In genomic region chr7:47488969-47489342, GRCh38 we compare ENCODE assay signal across 19 cellular contexts.
DNase-seq lines count a peak whose midpoint lies in the region; ATAC-seq, FAIRE-seq and TF ChIP-seq lines count a peak whose summit lies in the region.
"Had no signal": no experiment of that assay in that cellular context is flagged by ENCODE, and none has a peak within 500 bp of the region (broad histone marks: within the 10 kb centered on the region; RNA-seq: fewer than 3 reads in every experiment).

No MANE protein-coding gene starts in this region.

- peaks cover 4% of the 10 kb centered on the region; the same call in 1 of the 2 replicates for H3K36me3 ChIP-seq in Caco-2 (ENCODE audit: control insufficient read depth, insufficient read depth, low read length)
- no peaks in the 10 kb centered on the region for H3K36me3 ChIP-seq in WERI-Rb-1
- no peaks in the 10 kb centered on the region for H3K36me3 ChIP-seq in pancreas
- no peaks in the 10 kb centered on the region for H3K36me3 ChIP-seq in prostate gland
- H3K36me3 ChIP-seq in naive thymus-derived CD4-positive, alpha-beta T cell (ENCODE audit: control insufficient read depth in 2 of 3, insufficient read depth in 3 of 3, low read length in 3 of 3), result no peaks in the 10 kb centered on the region
- H3K36me3 ChIP-seq in esophagus muscularis mucosa, result no peaks in the 10 kb centered on the region

- no peaks in the 10 kb centered on the region for H3K9me3 Mint-ChIP-seq in Caco-2 (ENCODE audit: unreplicated experiment)
- H3K9me3 Mint-ChIP-seq in naive thymus-derived CD4-positive, alpha-beta T cell, result no peaks in the 10 kb centered on the region
- H3K9me3 Mint-ChIP-seq: CD8-positive, alpha-beta T cell; HFFc6 had no signal

- H3K4me3 Mint-ChIP-seq in Caco-2 (ENCODE audit: unreplicated experiment), result no peak overlapping the region
- H3K4me3 Mint-ChIP-seq in naive thymus-derived CD4-positive, alpha-beta T cell, result no peak overlapping the region
- H3K4me3 Mint-ChIP-seq: CD8-positive, alpha-beta T cell; HFFc6 had no signal

- H3K27me3 Mint-ChIP-seq in Caco-2 (ENCODE audit: insufficient read depth, unreplicated experiment), result no peaks in the 10 kb centered on the region
- peaks cover 0 to 10% (median 0%) of the 10 kb centered on the region in 5 donors for H3K27me3 Mint-ChIP-seq in naive thymus-derived CD4-positive, alpha-beta T cell

- intact Hi-C loops in Caco-2 (cut with micrococcal nuclease; ENCODE audit: unreplicated experiment) (no loop called here), right cardiac atrium (cut with DNase I) (no loop called here), pancreas (cut with DNase I) (no loop called here), prostate gland (cut with DNase I) (no loop called here), esophagus muscularis mucosa (cut with DNase I) (no loop called here)
- intact Hi-C loops in naive thymus-derived CD4-positive, alpha-beta T cell (cut with micrococcal nuclease), result no loop called here

- POLR2A ChIA-PET in Caco-2 (lab: Charles Lee), result no interaction called here
- POLR2A ChIA-PET in naive thymus-derived CD4-positive, alpha-beta T cell (lab: Charles Lee), result no interaction called here

- no peak for DNase-seq in Caco-2
- DNase-seq in WERI-Rb-1, result peak; percentile 41
- DNase-seq in right cardiac atrium, result peak in 1 of 3 donors; percentile 9
- no peak for DNase-seq in pancreas
- no peak for DNase-seq in DMS 273 (lab: John Stamatoyannopoulos, UW; ENCODE audit: unreplicated experiment)
- DNase-seq in prostate gland (ENCODE audit: low spot score), result no peak
- DNase-seq in naive thymus-derived CD4-positive, alpha-beta T cell, result no peak
- DNase-seq in esophagus muscularis mucosa (ENCODE audit: extremely low spot score), result no peak
- DNase-seq: activated effector memory CD4-positive, alpha-beta T cell treated with anti-CD3 and anti-CD28 coated beads, Interleukin-2, amount 50 U/mL, for 16 hours; CD8-positive, alpha-beta T cell; dermis blood vessel endothelial cell; EL; HFFc6; hypothalamus; NCI-H1436; nucleus accumbens; substantia nigra had no signal

- peak overlapping the region; percentile 55 for H3K27ac Mint-ChIP-seq in Caco-2 (ENCODE audit: unreplicated experiment)
- H3K27ac Mint-ChIP-seq in naive thymus-derived CD4-positive, alpha-beta T cell, result no peak overlapping the region
- H3K27ac Mint-ChIP-seq: CD8-positive, alpha-beta T cell; HFFc6 had no signal

- H3K9me3 ChIP-seq in Caco-2, result no peaks in the 10 kb centered on the region
- H3K9me3 ChIP-seq in WERI-Rb-1 (ENCODE audit: severe bottlenecking), result no peaks in the 10 kb centered on the region
- no peaks in the 10 kb centered on the region for H3K9me3 ChIP-seq in right cardiac atrium (ENCODE audit: control insufficient read depth, low read length)
- no peaks in the 10 kb centered on the region for H3K9me3 ChIP-seq in pancreas
- H3K9me3 ChIP-seq in prostate gland, result no peaks in the 10 kb centered on the region
- no peaks in the 10 kb centered on the region for H3K9me3 ChIP-seq in naive thymus-derived CD4-positive, alpha-beta T cell (ENCODE audit: control insufficient read depth in 2 of 3, low read length in 3 of 3)
- H3K9me3 ChIP-seq in esophagus muscularis mucosa, result no peaks in the 10 kb centered on the region
- H3K9me3 ChIP-seq: A549 had no signal

- no peak for FAIRE-seq in pancreas (lab: Jason Lieb, UNC)
- FAIRE-seq: A549 had no signal

- 38% methylated on average over 8 of the region's 8 CpGs for WGBS in right cardiac atrium
- WGBS in pancreas, 2 donors, result 88% methylated on average over 8 of the region's 8 CpGs
- 94% methylated on average over 8 of the region's 8 CpGs for WGBS in prostate gland
- WGBS in esophagus muscularis mucosa, result 70% methylated on average over 8 of the region's 8 CpGs

- peaks cover 95% of the 10 kb centered on the region for H3K36me3 Mint-ChIP-seq in Caco-2 (ENCODE audit: insufficient read depth, unreplicated experiment)
- H3K36me3 Mint-ChIP-seq in naive thymus-derived CD4-positive, alpha-beta T cell, result no peaks in the 10 kb centered on the region
- H3K36me3 Mint-ChIP-seq: CD8-positive, alpha-beta T cell had no signal

- H3K4me1 Mint-ChIP-seq in Caco-2 (ENCODE audit: low read depth, unreplicated experiment), result peaks cover 32% of the 10 kb centered on the region
- no peaks in the 10 kb centered on the region for H3K4me1 Mint-ChIP-seq in naive thymus-derived CD4-positive, alpha-beta T cell

- TF ChIP-seq POLR2A in prostate gland (IDR thresholded peaks at IDR 0.05), result no peak
- no peak for TF ChIP-seq POLR2A in esophagus muscularis mucosa (IDR thresholded peaks at IDR 0.05; ENCODE audit: low read depth)

- no peak overlapping the region for H3K27ac ChIP-seq in WERI-Rb-1
- peak overlapping the region; percentile 79 for H3K27ac ChIP-seq in right cardiac atrium (ENCODE audit: low read length)
- peak overlapping the region in 3 of 4 donors; percentile 1 to 59 (median 22) for H3K27ac ChIP-seq in pancreas
- no peak overlapping the region for H3K27ac ChIP-seq in prostate gland
- H3K27ac ChIP-seq in naive thymus-derived CD4-positive, alpha-beta T cell (ENCODE audit: low read depth, low read length), result no peak overlapping the region
- no peak overlapping the region for H3K27ac ChIP-seq in esophagus muscularis mucosa (replicated peaks in 1 of 4)
- H3K27ac ChIP-seq: VCaP had no signal

- no peak for TF ChIP-seq EP300 in esophagus muscularis mucosa (IDR thresholded peaks at IDR 0.05)

- no peak overlapping the region for H3K4me3 ChIP-seq in Caco-2 (ENCODE audit: low read depth, low read length)
- no peak overlapping the region for H3K4me3 ChIP-seq in WERI-Rb-1 (ENCODE audit: low read depth, low read length)
- no peak overlapping the region for H3K4me3 ChIP-seq in right cardiac atrium (ENCODE audit: low read length)
- H3K4me3 ChIP-seq in pancreas, result no peak overlapping the region
- H3K4me3 ChIP-seq in prostate gland, result no peak overlapping the region
- no peak overlapping the region for H3K4me3 ChIP-seq in naive thymus-derived CD4-positive, alpha-beta T cell (ENCODE audit: low read length)
- H3K4me3 ChIP-seq in esophagus muscularis mucosa, result no peak overlapping the region
- H3K4me3 ChIP-seq: A549 had no signal

- ATAC-seq in right cardiac atrium, result no peak
- no peak for ATAC-seq in pancreas
- no peak for ATAC-seq in naive thymus-derived CD4-positive, alpha-beta T cell
- ATAC-seq: CD8-positive, alpha-beta T cell had no signal

- peaks cover 38% of the 10 kb centered on the region for H3K4me1 ChIP-seq in Caco-2
- H3K4me1 ChIP-seq in right cardiac atrium (ENCODE audit: control insufficient read depth, insufficient read depth, low read length), result peaks cover 25% of the 10 kb centered on the region
- H3K4me1 ChIP-seq in pancreas, result peaks cover 21 to 48% (median 29%) of the 10 kb centered on the region in 3 donors
- H3K4me1 ChIP-seq in prostate gland (replicated peaks), result no peaks in the 10 kb centered on the region
- no peaks in the 10 kb centered on the region for H3K4me1 ChIP-seq in naive thymus-derived CD4-positive, alpha-beta T cell (ENCODE audit: control insufficient read depth in 2 of 2, insufficient read depth in 2 of 2, low read length in 2 of 2)
- H3K4me1 ChIP-seq in esophagus muscularis mucosa, result peaks cover 27 to 37% (median 35%) of the 10 kb centered on the region in 4 donors

- CTCF ChIA-PET in Caco-2 (lab: Charles Lee), result interaction anchor here (1.0 kb wide), 1 partner anchor 18 kb away, joined by 6 read pairs; no protein-coding TSS in a partner anchor
- CTCF ChIA-PET in naive thymus-derived CD4-positive, alpha-beta T cell (lab: Charles Lee), result no interaction called here

- TF ChIP-seq CTCF in Caco-2 (IDR thresholded peaks at IDR 0.05; ENCODE audit: insufficient read depth in 1 of 2, low read depth in 1 of 2, low read length in 1 of 2, severe bottlenecking in 1 of 2, unreplicated experiment in 1 of 2) (no peak), WERI-Rb-1 (IDR thresholded peaks at IDR 0.05; ENCODE audit: low read depth, low read length) (no peak), pancreas (IDR thresholded peaks at IDR 0.05) (no peak), prostate gland (IDR thresholded peaks at IDR 0.05) (no peak), esophagus muscularis mucosa (IDR thresholded peaks at IDR 0.05) (no peak)

- BruUV-seq in Caco-2 (replicated peaks; lab: Mats Ljungman, UMichigan), result no TSS peak

- H3K27me3 ChIP-seq in Caco-2 (replicated peaks; ENCODE audit: control insufficient read depth, insufficient read depth, low read length), result no peaks in the 10 kb centered on the region
- peaks cover 3% of the 10 kb centered on the region for H3K27me3 ChIP-seq in WERI-Rb-1 (ENCODE audit: insufficient read depth, low read depth, severe bottlenecking)
- no peaks in the 10 kb centered on the region for H3K27me3 ChIP-seq in right cardiac atrium (ENCODE audit: control insufficient read depth, insufficient read depth)
- no peaks in the 10 kb centered on the region for H3K27me3 ChIP-seq in pancreas
- H3K27me3 ChIP-seq in prostate gland (replicated peaks; ENCODE audit: insufficient read depth), result no peaks in the 10 kb centered on the region
- H3K27me3 ChIP-seq in naive thymus-derived CD4-positive, alpha-beta T cell (ENCODE audit: control insufficient read depth in 2 of 2, insufficient read depth in 2 of 2, low read length in 2 of 2), result no peaks in the 10 kb centered on the region
- no peaks in the 10 kb centered on the region for H3K27me3 ChIP-seq in esophagus muscularis mucosa

Comparison
In these comparisons a context has a peak if more than half of its experiments do, and no peak if none do; other contexts are left out.
1. H3K27ac ChIP-seq: peak in right cardiac atrium (single experiment) and pancreas (3 of 4); none in WERI-Rb-1 (single experiment), prostate gland (0 of 2), naive thymus-derived CD4-positive, alpha-beta T cell (single experiment) and esophagus muscularis mucosa (0 of 4).